ENCODE assay signal across 12 cellular contexts in the genomic region with DNA sequence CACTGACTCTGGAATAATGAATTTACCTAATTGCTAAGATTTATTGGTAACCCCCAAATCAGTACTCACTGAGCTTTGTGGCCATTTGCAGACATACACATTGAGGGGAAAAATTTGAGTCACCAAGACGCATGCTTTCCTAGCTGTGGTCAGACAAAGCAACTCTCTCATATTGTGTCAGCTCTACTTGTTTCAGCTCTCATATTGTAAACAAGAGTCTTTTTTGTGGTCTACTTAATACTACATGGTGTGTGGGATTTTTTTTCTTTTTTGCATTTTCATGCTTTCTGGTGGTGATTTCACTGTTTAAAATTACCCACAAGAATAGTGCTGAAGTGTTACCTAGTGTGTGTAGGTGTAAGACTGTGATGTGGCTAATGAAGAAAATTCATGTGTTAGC.
DNase-seq lines count a peak whose midpoint lies in the region; ATAC-seq, FAIRE-seq and TF ChIP-seq lines count a peak whose summit lies in the region.
"Had no signal": no experiment of that assay in that cellular context is flagged by ENCODE, and none has a peak within 500 bp of the region (broad histone marks: within the 10 kb centered on the region; RNA-seq: fewer than 3 reads in every experiment).

No MANE protein-coding gene starts in this region.

- H3K9me3 ChIP-seq in left lung: peaks cover 0 to 33% of the 10 kb centered on the region in 2 donors

- TF ChIP-seq CTCF in D721Med (IDR thresholded peaks at IDR 0.05; ENCODE audit: insufficient read depth, missing control alignments) (no peak), left lung (IDR thresholded peaks at IDR 0.05) (no peak)

- ATAC-seq in GM18520 (IDR thresholded peaks at IDR 0.05; ENCODE audit: unreplicated experiment) (peak; percentile 99), GM21447 (IDR thresholded peaks at IDR 0.05; ENCODE audit: unreplicated experiment) (peak; percentile 93), HG02981 (IDR thresholded peaks at IDR 0.05; ENCODE audit: unreplicated experiment) (peak; percentile 96), HG03575 (IDR thresholded peaks at IDR 0.05; ENCODE audit: extremely low read depth, insufficient number of reproducible peaks, low FRiP score, unreplicated experiment) (peak; percentile 99), left lung (no peak)
- ATAC-seq: PC-3 had no signal

- H3K27ac ChIP-seq in left lung: no peak overlapping the region
- H3K27ac ChIP-seq: hepatocyte had no signal

- DNase-seq in hepatic stellate cell (ENCODE audit: low spot score) (no peak), D721Med (ENCODE audit: insufficient read length, low spot score) (no peak), NCI-H146 (lab: John Stamatoyannopoulos, UW) (no peak), left lung (no peak)
- DNase-seq: IMR-90, PC-3 had no signal

- FAIRE-seq in D721Med (lab: Jason Lieb, UNC): no peak
- FAIRE-seq: endometrium had no signal

- no peak overlapping the region for H3K4me3 ChIP-seq in left lung
- H3K4me3 ChIP-seq: hepatocyte had no signal

- intact Hi-C loops in left lung (cut with DNase I): no loop called here

- H3K36me3 ChIP-seq in left lung: no peaks in the 10 kb centered on the region

- no peaks in the 10 kb centered on the region for H3K27me3 ChIP-seq in left lung
- H3K27me3 ChIP-seq: hepatocyte had no signal

- no peaks in the 10 kb centered on the region for H3K4me1 ChIP-seq in left lung
